ENCODE assay signal across 8 cellular contexts in the genomic region with DNA sequence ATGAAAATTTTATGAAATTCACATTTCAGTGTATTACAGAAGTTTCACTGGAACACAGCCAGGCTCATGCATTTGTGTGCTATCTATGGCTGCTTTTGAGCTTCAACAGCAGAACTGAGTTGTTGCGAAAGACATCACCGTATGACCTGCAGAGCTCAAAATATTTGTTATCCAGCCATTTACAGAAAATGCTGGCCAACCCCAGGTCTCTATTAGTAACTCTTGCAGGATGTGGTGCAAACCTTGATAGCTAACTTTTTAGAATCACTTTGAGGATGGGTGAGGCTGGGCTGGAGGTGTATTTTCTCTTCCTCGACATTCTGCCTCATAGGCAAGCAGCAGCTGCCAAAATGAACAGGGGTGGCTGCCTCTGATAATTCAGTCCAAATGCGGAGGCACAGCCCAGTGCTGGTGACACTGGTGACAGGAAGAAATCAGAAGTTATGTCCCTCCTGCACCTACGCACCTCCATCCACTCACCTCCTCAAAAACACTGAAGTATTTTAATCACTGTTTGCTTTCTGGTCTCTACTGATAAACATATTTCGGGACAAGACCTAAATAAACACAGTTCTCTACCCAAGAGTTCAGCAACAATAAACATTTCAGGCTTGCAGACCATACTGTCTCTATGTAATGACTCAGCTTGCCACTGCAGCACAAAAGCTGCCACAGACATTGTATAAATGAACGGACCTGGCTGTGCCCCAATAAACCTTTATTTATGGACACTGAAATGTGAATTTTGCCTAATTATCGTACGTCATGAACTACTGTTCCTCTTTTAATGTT. TPM values are rescaled to one million over a fixed set of nuclear protein-coding genes. Genes with fewer than 3 reads are reported as not detected.
A peak's percentile ranks its signal among the peaks of the same experiment; 100 is the strongest.
DNase-seq lines count a peak whose midpoint lies in the region; FAIRE-seq and TF ChIP-seq lines count a peak whose summit lies in the region.

No MANE protein-coding gene starts in this region.

- CTCF ChIA-PET in HEK293T (lab: Yijun Ruan, JAX) = no interaction called here

- no peaks in the 10 kb centered on the region for H3K9me3 ChIP-seq in OCI-LY3 (ENCODE audit: insufficient read depth, low read length)

- H3K4me2 ChIP-seq in OCI-LY3 (ENCODE audit: low read length) = peak overlapping the region; percentile 51

- no peaks in the 10 kb centered on the region for H3K27me3 ChIP-seq in OCI-LY3 (ENCODE audit: low read depth, low read length)

- peaks cover 87% of the 10 kb centered on the region for H3K4me1 Mint-ChIP-seq in osteocyte (ENCODE audit: unreplicated experiment)

- H3K36me3 ChIP-seq in OCI-LY3 (replicated peaks; ENCODE audit: low read depth, low read length) = peaks cover 25% of the 10 kb centered on the region

- peaks cover 98% of the 10 kb centered on the region for H4K20me1 ChIP-seq in OCI-LY3 (ENCODE audit: insufficient read depth, low read length)

- no peak overlapping the region for H3K4me3 Mint-ChIP-seq in osteocyte (ENCODE audit: unreplicated experiment)

- H3K79me2 ChIP-seq in OCI-LY3 (ENCODE audit: low read length) = peaks cover 100% of the 10 kb centered on the region

- peaks cover 81% of the 10 kb centered on the region for H3K4me1 ChIP-seq in OCI-LY3 (ENCODE audit: low read length)

- DNase-seq in GM12891 (ENCODE audit: insufficient read length, low spot score) = no peak
- DNase-seq in erythroblast (lab: John Stamatoyannopoulos, UW) = peak; percentile 75 to 83
- DNase-seq in osteocyte (ENCODE audit: extremely low spot score, unreplicated experiment) = no peak
- DNase-seq in HEK293T (ENCODE audit: extremely low spot score) = no peak
- no peak for DNase-seq in NCI-H2227 treated with DMSO at 0.1 percent for 48 hours (lab: John Stamatoyannopoulos, UW)
- no peak for DNase-seq in activated gamma-delta T cell treated with Interleukin-2 at 50 U/mL for 16 hours
- no peak for DNase-seq in NCI-H748 treated with DMSO at 0.1 percent for 48 hours (lab: John Stamatoyannopoulos, UW)

- H3K9ac ChIP-seq in OCI-LY3 (ENCODE audit: low read length) = peak overlapping the region; percentile 20; the same call in 1 of the 2 replicates

- FAIRE-seq in GM12891 (lab: Jason Lieb, UNC) = peak; percentile 5

- no peak overlapping the region for H2AFZ ChIP-seq in OCI-LY3 (ENCODE audit: low read depth, low read length)

- TF ChIP-seq POLR2A in GM12891 (IDR thresholded peaks at IDR 0.05; ENCODE audit: low read depth, low read length) = no peak
- TF ChIP-seq POLR2A in erythroblast (IDR thresholded peaks at IDR 0.05; ENCODE audit: low read length) = no peak

- POLR2A ChIA-PET in HEK293T (lab: Yijun Ruan, JAX) = no interaction called here

- H3K36me3 Mint-ChIP-seq in osteocyte (ENCODE audit: unreplicated experiment) = no peaks in the 10 kb centered on the region

- no peaks in the 10 kb centered on the region for H3K9me3 Mint-ChIP-seq in osteocyte (ENCODE audit: unreplicated experiment)

- TF ChIP-seq CTCF in OCI-LY3 (IDR thresholded peaks at IDR 0.05; ENCODE audit: low read depth, low read length) (no peak), osteocyte (IDR thresholded peaks at IDR 0.05) (no peak)

- H3K4me3 ChIP-seq in OCI-LY3 (ENCODE audit: low read length) = 0 out of 2 replicates have a peak overlapping the region, but pooled peaks have one; percentile 12

- H3K27me3 Mint-ChIP-seq in osteocyte (ENCODE audit: unreplicated experiment) = no peaks in the 10 kb centered on the region

- H3K27ac Mint-ChIP-seq in osteocyte (ENCODE audit: unreplicated experiment) = peak overlapping the region; percentile 83

- H3K27ac ChIP-seq in OCI-LY3 (ENCODE audit: low read length) = peak overlapping the region; percentile 53

TF ChIP-seq in GM12891, 5 proteins besides CTCF, POLR2A, EP300 and RAD21:
- TF ChIP-seq SPI1 (IDR thresholded peaks at IDR 0.05; ENCODE audit: low read depth, low read length) (no peak), POU2F2 (IDR thresholded peaks at IDR 0.05; ENCODE audit: low read depth, low read length) (no peak), PAX5 (IDR thresholded peaks at IDR 0.05; ENCODE audit: insufficient read depth, low read length, severe bottlenecking) (no peak), TAF1 (IDR thresholded peaks at IDR 0.05; ENCODE audit: low read depth, low read length) (no peak), POLR2AphosphoS5 (IDR thresholded peaks at IDR 0.05; ENCODE audit: low read depth, low read length) (no peak)

TF ChIP-seq in HEK293T, 16 proteins besides CTCF, POLR2A, EP300 and RAD21:
- TF ChIP-seq, protein P1, sequence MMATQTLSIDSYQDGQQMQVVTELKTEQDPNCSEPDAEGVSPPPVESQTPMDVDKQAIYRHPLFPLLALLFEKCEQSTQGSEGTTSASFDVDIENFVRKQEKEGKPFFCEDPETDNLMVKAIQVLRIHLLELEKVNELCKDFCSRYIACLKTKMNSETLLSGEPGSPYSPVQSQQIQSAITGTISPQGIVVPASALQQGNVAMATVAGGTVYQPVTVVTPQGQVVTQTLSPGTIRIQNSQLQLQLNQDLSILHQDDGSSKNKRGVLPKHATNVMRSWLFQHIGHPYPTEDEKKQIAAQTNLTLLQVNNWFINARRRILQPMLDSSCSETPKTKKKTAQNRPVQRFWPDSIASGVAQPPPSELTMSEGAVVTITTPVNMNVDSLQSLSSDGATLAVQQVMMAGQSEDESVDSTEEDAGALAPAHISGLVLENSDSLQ (IDR thresholded peaks at IDR 0.05) = no peak
- TF ChIP-seq ZNF384 (IDR thresholded peaks at IDR 0.05) (no peak), ELF4 (IDR thresholded peaks at IDR 0.05) (no peak), TARDBP (IDR thresholded peaks at IDR 0.05) (no peak), FOXK2 (IDR thresholded peaks at IDR 0.05) (no peak), SP1 (IDR thresholded peaks at IDR 0.05) (no peak), HDGF (IDR thresholded peaks at IDR 0.05; ENCODE audit: borderline replicate concordance) (no peak), BHLHE40 (IDR thresholded peaks at IDR 0.05; ENCODE audit: borderline replicate concordance) (no peak), FOXA1 (IDR thresholded peaks at IDR 0.05) (no peak), SUZ12 (IDR thresholded peaks at IDR 0.05) (no peak), CTBP1 (IDR thresholded peaks at IDR 0.05; ENCODE audit: borderline replicate concordance) (no peak), ARNT (IDR thresholded peaks at IDR 0.05) (no peak), NFRKB (IDR thresholded peaks at IDR 0.05) (no peak)
TF ChIP-seq in HEK293T: peak in this region for 0.

RNA-seq across cellular contexts. Expression of a gene that starts 28.5 kb away (rescaled TPM):
- polyA plus RNA-seq in GM12891 (2012; ENCODE audit: low read depth, missing spikeins) = 87.2 TPM
- 93.4 and 97.3 TPM in 2 replicates for total RNA-seq in osteocyte

Comparison
In these comparisons a context has a peak if more than half of its experiments do, and no peak if none do; other contexts are left out.
1. DNase-seq: peak in erythroblast (2 of 2); none in GM12891 (single experiment), osteocyte (single experiment), HEK293T (single experiment), NCI-H2227 treated with DMSO at 0.1 percent for 48 hours (single experiment), activated gamma-delta T cell treated with Interleukin-2 at 50 U/mL for 16 hours (single experiment) and NCI-H748 treated with DMSO at 0.1 percent for 48 hours (single experiment).